ENCODE assay signal across 16 cellular contexts in genomic region chr11:6634534-6634933, GRCh38. TPM values are rescaled to one million over a fixed set of nuclear protein-coding genes. Genes with fewer than 3 reads are reported as not detected.
DNase-seq lines count a peak whose midpoint lies in the region; ATAC-seq, FAIRE-seq and TF ChIP-seq lines count a peak whose summit lies in the region.
"Had no signal": no experiment of that assay in that cellular context is flagged by ENCODE, and none has a peak within 500 bp of the region (broad histone marks: within the 10 kb centered on the region; RNA-seq: fewer than 3 reads in every experiment).

No MANE protein-coding gene starts in this region.

- no peak overlapping the region for H3K4me2 ChIP-seq in HepG2 (ENCODE audit: low read depth, low read length)
- H3K4me2 ChIP-seq: A549 had no signal

- H3K27me3 ChIP-seq in liver (ENCODE audit: control insufficient read depth in 4 of 4, insufficient read depth in 4 of 4, low read length in 3 of 4): no peaks in the 10 kb centered on the region
- H3K27me3 ChIP-seq in HepG2 (ENCODE audit: control insufficient read depth in 1 of 2, insufficient read depth in 2 of 2, low read length in 2 of 2): peaks cover 9 to 47% of the 10 kb centered on the region in 2 experiments; a peak in 3 of 5 replicates
- no peaks in the 10 kb centered on the region for H3K27me3 ChIP-seq in left lung
- H3K27me3 ChIP-seq in sigmoid colon: no peaks in the 10 kb centered on the region
- H3K27me3 ChIP-seq: MG63, Peyer's patch had no signal

- H3K4me3 ChIP-seq in liver (ENCODE audit: low read depth in 1 of 3, low read length in 3 of 3) (no peak overlapping the region), HepG2 (replicated peaks in 1 of 3; ENCODE audit: insufficient read depth in 1 of 3, low read depth in 2 of 3, low read length in 3 of 3) (no peak overlapping the region), left lung (no peak overlapping the region), sigmoid colon (no peak overlapping the region)
- H3K4me3 ChIP-seq: A549, MG63, Peyer's patch had no signal

- H2AFZ ChIP-seq in HepG2 (ENCODE audit: low read length): no peak overlapping the region

- intact Hi-C loops in HepG2 (cut with micrococcal nuclease; ENCODE audit: unreplicated experiment): no loop called here
- intact Hi-C loops in left lung (cut with DNase I): no loop called here
- intact Hi-C loops in sigmoid colon (cut with DNase I): no loop called here

- WGBS in liver: 28% methylated on average over 1 of the region's 1 CpG
- 3% methylated on average over 1 of the region's 1 CpG for WGBS in HepG2 (ENCODE audit: low lambda C conversion rate)
- WGBS in sigmoid colon, 2 donors: 71 to 77% methylated on average over 1 of the region's 1 CpG

- TF ChIP-seq POLR2A in HepG2 (IDR thresholded peaks at IDR 0.05; ENCODE audit: insufficient read depth in 1 of 2, low read depth in 2 of 2, low read length in 2 of 2) (no peak), sigmoid colon (IDR thresholded peaks at IDR 0.05) (no peak)

- in situ Hi-C loops in HepG2 (cut with HindIII; ENCODE audit: extremely low pct_ligation_motif_present, low pct_unique_long_range_greater_than_20kb): no loop called here

- no peaks in the 10 kb centered on the region for H3K79me2 ChIP-seq in HepG2 (ENCODE audit: insufficient read depth, low read length)

- BruUV-seq in HepG2 (replicated peaks; lab: Mats Ljungman, UMichigan): no TSS peak

- H4K20me1 ChIP-seq in HepG2 (ENCODE audit: insufficient read depth, low read length): no peaks in the 10 kb centered on the region

- H3K9me3 ChIP-seq in liver (ENCODE audit: control insufficient read depth in 4 of 4, low read length in 3 of 4) (no peaks in the 10 kb centered on the region), HepG2 (ENCODE audit: low read length) (no peaks in the 10 kb centered on the region), left lung (no peaks in the 10 kb centered on the region), sigmoid colon (no peaks in the 10 kb centered on the region)
- H3K9me3 ChIP-seq: A549, MG63, Peyer's patch had no signal

- CTCF ChIA-PET in HepG2 (lab: Yijun Ruan, JAX; ENCODE audit: low intra/inter-chr PET ratio, low total read pairs): no interaction called here

- ATAC-seq in HepG2: no peak
- ATAC-seq in left lung: no peak
- no peak for ATAC-seq in HG02763 (IDR thresholded peaks at IDR 0.05; ENCODE audit: unreplicated experiment)
- ATAC-seq in GM18502 (IDR thresholded peaks at IDR 0.05; ENCODE audit: poor library complexity, unreplicated experiment): no peak
- ATAC-seq: A549 had no signal

- TF ChIP-seq CTCF in liver (IDR thresholded peaks at IDR 0.05; ENCODE audit: low read depth, low read length, missing input control) (no peak), HepG2 (CRISPR knock-in tag; IDR thresholded peaks at IDR 0.05) (no peak), left lung (IDR thresholded peaks at IDR 0.05) (no peak), sigmoid colon (IDR thresholded peaks at IDR 0.05) (no peak)

- POLR2A ChIA-PET in HepG2 (lab: Yijun Ruan, JAX): interaction anchor here (1.1 to 1.6 kb wide), 3 partner anchors 9 to 23 kb away, joined by 4 to 12 read pairs (median 5); partner anchors contain the start of genes TAF10 and TPP1

- H3K9ac ChIP-seq in liver (ENCODE audit: low read depth in 1 of 2, low read length in 2 of 2): no peak overlapping the region
- no peak overlapping the region for H3K9ac ChIP-seq in HepG2 (ENCODE audit: insufficient read depth, low read depth, low read length)

- TF ChIP-seq EP300 in HepG2 (IDR thresholded peaks at IDR 0.05; ENCODE audit: low read depth in 2 of 2, low read length in 2 of 2) (no peak), HepG2 (CRISPR knock-in tag; IDR thresholded peaks at IDR 0.05; ENCODE audit: borderline replicate concordance) (no peak), sigmoid colon (IDR thresholded peaks at IDR 0.05) (no peak)

- DNase-seq in HepG2 (ENCODE audit: low spot score) (no peak), left lung (no peak), sigmoid colon (no peak), DMS53 treated with DMSO at 0.1 percent for 48 hours (lab: John Stamatoyannopoulos, UW; ENCODE audit: unreplicated experiment) (no peak), NOMO-1 (lab: John Stamatoyannopoulos, UW; ENCODE audit: unreplicated experiment in 2 of 2) (no peak)
- DNase-seq: GOT3, Karpas-422, MG63, NCI-H1092 treated with DMSO at 0.1 percent for 48 hours, NCI-H2081 treated with DMSO at 0.1 percent for 48 hours, NCI-H510A, Peyer's patch had no signal

- peak overlapping the region; percentile 59 to 69 for H3K27ac ChIP-seq in liver (ENCODE audit: low read depth in 1 of 2, low read length in 2 of 2)
- H3K27ac ChIP-seq in HepG2 (ENCODE audit: extremely low read length, insufficient read depth, low read length): no peak overlapping the region
- peak overlapping the region; percentile 51 to 85 for H3K27ac ChIP-seq in left lung
- H3K27ac ChIP-seq in sigmoid colon: peak overlapping the region; percentile 58 to 76 (median 70)
- H3K27ac ChIP-seq: A549 had no signal

- no peaks in the 10 kb centered on the region for H3K36me3 ChIP-seq in liver (ENCODE audit: control insufficient read depth in 4 of 4, insufficient read depth in 3 of 4, low read depth in 1 of 4, low read length in 3 of 4)
- no peaks in the 10 kb centered on the region for H3K36me3 ChIP-seq in HepG2 (replicated peaks in 1 of 2; ENCODE audit: control insufficient read depth in 1 of 2, insufficient read depth in 2 of 2, low read length in 2 of 2)
- H3K36me3 ChIP-seq in left lung: peaks cover 0 to 22% of the 10 kb centered on the region in 2 donors
- peaks cover 6 to 49% (median 29%) of the 10 kb centered on the region in 4 donors for H3K36me3 ChIP-seq in sigmoid colon
- H3K36me3 ChIP-seq: MG63 had no signal

- TF ChIP-seq RAD21 in liver (IDR thresholded peaks at IDR 0.05) (no peak), HepG2 (CRISPR knock-in tag; IDR thresholded peaks at IDR 0.05) (no peak)

- no peak for FAIRE-seq in HepG2 (lab: Jason Lieb, UNC)
- FAIRE-seq: A549 had no signal

- peaks cover 5 to 42% (median 30%) of the 10 kb centered on the region in 4 donors for H3K4me1 ChIP-seq in liver (ENCODE audit: control insufficient read depth in 4 of 4, insufficient read depth in 4 of 4, low read length in 3 of 4)
- peaks cover 48% of the 10 kb centered on the region for H3K4me1 ChIP-seq in HepG2 (ENCODE audit: insufficient read depth, low read length)
- peaks cover 19 to 57% of the 10 kb centered on the region in 2 donors for H3K4me1 ChIP-seq in left lung
- peaks cover 0 to 59% (median 50%) of the 10 kb centered on the region in 4 donors for H3K4me1 ChIP-seq in sigmoid colon

RNA-seq across cellular contexts. Expression of gene TPP1, which starts 15.3 kb away (rescaled TPM):
- 100 to 1,000 TPM in 1 of 2 donors, 10 to 100 TPM in 1; 71.3 to 108 TPM for total RNA-seq in liver
- 100 to 1,000 TPM in 1 of 2 donors, 10 to 100 TPM in 1; 52.8 to 102 TPM for polyA plus RNA-seq in liver
- total RNA-seq in HepG2 (2016; rRNA removed; fragmentation: Illumina TruSeq; extraction: Trizol): 13.9 and 14.4 TPM in 2 replicates
- 2.0 and 2.1 TPM in 2 replicates for total RNA-seq in HepG2 (2016; cell fraction: cytosol; rRNA removed; fragmentation: Illumina TruSeq; extraction: Trizol; ENCODE audit: low read depth)
- 12.7 and 19.0 TPM in 2 replicates for total RNA-seq in HepG2 (2016; cell fraction: insoluble cytoplasmic fraction; rRNA removed; fragmentation: Illumina TruSeq; extraction: Trizol)
- total RNA-seq in HepG2 (2016; cell fraction: membrane; rRNA removed; fragmentation: Illumina TruSeq; extraction: Trizol): 5.1 and 5.7 TPM in 2 replicates
- total RNA-seq in HepG2 (2016; cell fraction: nucleus; rRNA removed; fragmentation: Illumina TruSeq; extraction: Trizol): 44.6 and 53.2 TPM in 2 replicates
- polyA plus RNA-seq in HepG2 (2011; rRNA removed): 74.6 and 75.4 TPM in 2 replicates
- 41.2 and 69.0 TPM in 2 replicates for polyA plus RNA-seq in HepG2 (2011; cell fraction: cytosol; rRNA removed)
- polyA plus RNA-seq in HepG2 (2011; cell fraction: nucleus; rRNA removed): 130 and 133 TPM in 2 replicates
- polyA plus RNA-seq in HepG2 (2012): 67.2 and 75.4 TPM in 2 replicates
- polyA plus RNA-seq in HepG2 (2016; cell fraction: cytosol; fragmentation: Illumina TruSeq; extraction: Trizol; ENCODE audit: low read depth): 3.2 and 3.3 TPM in 2 replicates
- polyA plus RNA-seq in HepG2 (2016; cell fraction: insoluble cytoplasmic fraction; fragmentation: Illumina TruSeq; extraction: Trizol; ENCODE audit: low read depth): 19.2 and 28.8 TPM in 2 replicates
- 6.8 and 8.7 TPM in 2 replicates for polyA plus RNA-seq in HepG2 (2016; cell fraction: membrane; fragmentation: Illumina TruSeq; extraction: Trizol; ENCODE audit: low read depth)
- 86.0 and 89.1 TPM in 2 replicates for polyA plus RNA-seq in HepG2 (2016; cell fraction: nucleus; fragmentation: Illumina TruSeq; extraction: Trizol; ENCODE audit: insufficient read depth, low read depth)
- 99.1 and 146 TPM in 2 replicates for polyA minus RNA-seq in HepG2 (2011; rRNA and poly(A)+ RNA removed; ENCODE audit: low replicate concordance)
- polyA minus RNA-seq in HepG2 (2011; cell fraction: cytosol; rRNA and poly(A)+ RNA removed): 64.9 and 85.0 TPM in 2 replicates
- 36.2 and 41.0 TPM in 2 replicates for polyA minus RNA-seq in HepG2 (2011; cell fraction: nucleus; rRNA and poly(A)+ RNA removed)
- total RNA-seq in left lung: 100 to 1,000 TPM; 202 to 264 TPM
- total RNA-seq in sigmoid colon: 10 to 100 TPM; 39.8 to 58.8 (median 45.9) TPM
- 10 to 100 TPM; 13.2 to 60.3 (median 55.5) TPM for polyA plus RNA-seq in sigmoid colon

RNA-seq across cellular contexts. Expression of gene DCHS1, which starts 21.1 kb away (rescaled TPM):
- 1 to 10 TPM; 8.6 to 8.9 TPM for total RNA-seq in liver
- polyA plus RNA-seq in liver: 1 to 10 TPM in 1 of 2 donors, under 1 TPM in 1; 0.68 to 3.0 TPM
- total RNA-seq in HepG2 (2016; rRNA removed; fragmentation: Illumina TruSeq; extraction: Trizol): under 0.01 TPM in 1 of 2 replicates, not detected in the other
- total RNA-seq in HepG2 (2016; cell fraction: cytosol; rRNA removed; fragmentation: Illumina TruSeq; extraction: Trizol; ENCODE audit: low read depth): not detected in 2 replicates
- not detected in 2 replicates for total RNA-seq in HepG2 (2016; cell fraction: insoluble cytoplasmic fraction; rRNA removed; fragmentation: Illumina TruSeq; extraction: Trizol)
- not detected in 2 replicates for total RNA-seq in HepG2 (2016; cell fraction: membrane; rRNA removed; fragmentation: Illumina TruSeq; extraction: Trizol)
- total RNA-seq in HepG2 (2016; cell fraction: nucleus; rRNA removed; fragmentation: Illumina TruSeq; extraction: Trizol): 0.06 TPM in 1 of 2 replicates, not detected in the other
- 0.01 and 0.03 TPM in 2 replicates for polyA plus RNA-seq in HepG2 (2011; rRNA removed)
- polyA plus RNA-seq in HepG2 (2011; cell fraction: cytosol; rRNA removed): 0.01 TPM in 2 replicates
- polyA plus RNA-seq in HepG2 (2011; cell fraction: nucleus; rRNA removed): 0.08 and 0.12 TPM in 2 replicates
- 0.03 and 0.09 TPM in 2 replicates for polyA plus RNA-seq in HepG2 (2012)
- polyA plus RNA-seq in HepG2 (2016; cell fraction: cytosol; fragmentation: Illumina TruSeq; extraction: Trizol; ENCODE audit: low read depth): not detected in 2 replicates
- polyA plus RNA-seq in HepG2 (2016; cell fraction: insoluble cytoplasmic fraction; fragmentation: Illumina TruSeq; extraction: Trizol; ENCODE audit: low read depth): not detected in 2 replicates
- polyA plus RNA-seq in HepG2 (2016; cell fraction: membrane; fragmentation: Illumina TruSeq; extraction: Trizol; ENCODE audit: low read depth): not detected in 2 replicates
- polyA plus RNA-seq in HepG2 (2016; cell fraction: nucleus; fragmentation: Illumina TruSeq; extraction: Trizol; ENCODE audit: insufficient read depth, low read depth): not detected in 2 replicates
- polyA minus RNA-seq in HepG2 (2011; rRNA and poly(A)+ RNA removed; ENCODE audit: low replicate concordance): 0.07 and 0.16 TPM in 2 replicates
- polyA minus RNA-seq in HepG2 (2011; cell fraction: cytosol; rRNA and poly(A)+ RNA removed): 0.10 TPM in 1 of 2 replicates, not detected in the other
- 0.12 and 0.13 TPM in 2 replicates for polyA minus RNA-seq in HepG2 (2011; cell fraction: nucleus; rRNA and poly(A)+ RNA removed)
- 10 to 100 TPM; 15.4 to 18.9 TPM for total RNA-seq in left lung
- 10 to 100 TPM; 21.7 to 57.1 (median 32.2) TPM for total RNA-seq in sigmoid colon
- polyA plus RNA-seq in sigmoid colon: 1 to 10 TPM in 1 of 3 donors, under 1 TPM in 2; under 0.01 to 6.3 (median 0.46) TPM

RNA-seq across cellular contexts. Expression of gene TAF10, which starts 22.5 kb away (rescaled TPM):
- total RNA-seq in liver (10 to 100 TPM; 10.5 to 18.8 TPM), HepG2 (2016; rRNA removed; fragmentation: Illumina TruSeq; extraction: Trizol) (51.0 and 71.3 TPM in 2 replicates), left lung (100 to 1,000 TPM; 127 TPM), sigmoid colon (10 to 100 TPM; 33.2 to 60.0 (median 49.0) TPM)
- polyA plus RNA-seq in liver (10 to 100 TPM; 44.2 to 58.1 TPM), HepG2 (2011; rRNA removed) (134 and 142 TPM in 2 replicates), sigmoid colon (100 to 1,000 TPM in 2 of 3 donors, 10 to 100 TPM in 1; 67.6 to 148 (median 129) TPM)
- 280 and 312 TPM in 2 replicates for total RNA-seq in HepG2 (2016; cell fraction: cytosol; rRNA removed; fragmentation: Illumina TruSeq; extraction: Trizol; ENCODE audit: low read depth)
- 37.8 and 65.8 TPM in 2 replicates for total RNA-seq in HepG2 (2016; cell fraction: insoluble cytoplasmic fraction; rRNA removed; fragmentation: Illumina TruSeq; extraction: Trizol)
- total RNA-seq in HepG2 (2016; cell fraction: membrane; rRNA removed; fragmentation: Illumina TruSeq; extraction: Trizol): 172 and 203 TPM in 2 replicates
- 23.9 and 34.5 TPM in 2 replicates for total RNA-seq in HepG2 (2016; cell fraction: nucleus; rRNA removed; fragmentation: Illumina TruSeq; extraction: Trizol)
- 64.4 and 94.2 TPM in 2 replicates for polyA plus RNA-seq in HepG2 (2011; cell fraction: cytosol; rRNA removed)
- 76.4 and 83.1 TPM in 2 replicates for polyA plus RNA-seq in HepG2 (2011; cell fraction: nucleus; rRNA removed)
- polyA plus RNA-seq in HepG2 (2012): 79.6 and 103 TPM in 2 replicates
- 614 TPM in 2 replicates for polyA plus RNA-seq in HepG2 (2016; cell fraction: cytosol; fragmentation: Illumina TruSeq; extraction: Trizol; ENCODE audit: low read depth)
- polyA plus RNA-seq in HepG2 (2016; cell fraction: insoluble cytoplasmic fraction; fragmentation: Illumina TruSeq; extraction: Trizol; ENCODE audit: low read depth): 76.0 and 96.8 TPM in 2 replicates
- 335 TPM in 2 replicates for polyA plus RNA-seq in HepG2 (2016; cell fraction: membrane; fragmentation: Illumina TruSeq; extraction: Trizol; ENCODE audit: low read depth)
- 91.8 and 94.6 TPM in 2 replicates for polyA plus RNA-seq in HepG2 (2016; cell fraction: nucleus; fragmentation: Illumina TruSeq; extraction: Trizol; ENCODE audit: insufficient read depth, low read depth)
- polyA minus RNA-seq in HepG2 (2011; rRNA and poly(A)+ RNA removed; ENCODE audit: low replicate concordance): 60.8 and 157 TPM in 2 replicates
- 21.5 and 21.7 TPM in 2 replicates for polyA minus RNA-seq in HepG2 (2011; cell fraction: cytosol; rRNA and poly(A)+ RNA removed)
- polyA minus RNA-seq in HepG2 (2011; cell fraction: nucleus; rRNA and poly(A)+ RNA removed): 13.3 and 17.4 TPM in 2 replicates

RNA-seq across cellular contexts. Expression of gene ILK, which starts 31.0 kb away (rescaled TPM):
- total RNA-seq in liver: 10 to 100 TPM; 50.5 to 69.1 TPM
- 10 to 100 TPM; 29.6 to 45.9 TPM for polyA plus RNA-seq in liver
- total RNA-seq in HepG2 (2016; rRNA removed; fragmentation: Illumina TruSeq; extraction: Trizol): 70.3 and 78.1 TPM in 2 replicates
- total RNA-seq in HepG2 (2016; cell fraction: cytosol; rRNA removed; fragmentation: Illumina TruSeq; extraction: Trizol; ENCODE audit: low read depth): 16.4 and 17.1 TPM in 2 replicates
- 76.3 and 78.2 TPM in 2 replicates for total RNA-seq in HepG2 (2016; cell fraction: insoluble cytoplasmic fraction; rRNA removed; fragmentation: Illumina TruSeq; extraction: Trizol)
- total RNA-seq in HepG2 (2016; cell fraction: membrane; rRNA removed; fragmentation: Illumina TruSeq; extraction: Trizol): 27.7 and 34.3 TPM in 2 replicates
- 37.1 and 41.4 TPM in 2 replicates for total RNA-seq in HepG2 (2016; cell fraction: nucleus; rRNA removed; fragmentation: Illumina TruSeq; extraction: Trizol)
- 108 and 118 TPM in 2 replicates for polyA plus RNA-seq in HepG2 (2011; rRNA removed)
- 111 and 115 TPM in 2 replicates for polyA plus RNA-seq in HepG2 (2011; cell fraction: cytosol; rRNA removed)
- 123 and 126 TPM in 2 replicates for polyA plus RNA-seq in HepG2 (2011; cell fraction: nucleus; rRNA removed)
- 51.2 and 60.5 TPM in 2 replicates for polyA plus RNA-seq in HepG2 (2012)
- 21.0 and 21.5 TPM in 2 replicates for polyA plus RNA-seq in HepG2 (2016; cell fraction: cytosol; fragmentation: Illumina TruSeq; extraction: Trizol; ENCODE audit: low read depth)
- 73.1 and 87.0 TPM in 2 replicates for polyA plus RNA-seq in HepG2 (2016; cell fraction: insoluble cytoplasmic fraction; fragmentation: Illumina TruSeq; extraction: Trizol; ENCODE audit: low read depth)
- 25.9 and 28.0 TPM in 2 replicates for polyA plus RNA-seq in HepG2 (2016; cell fraction: membrane; fragmentation: Illumina TruSeq; extraction: Trizol; ENCODE audit: low read depth)
- polyA plus RNA-seq in HepG2 (2016; cell fraction: nucleus; fragmentation: Illumina TruSeq; extraction: Trizol; ENCODE audit: insufficient read depth, low read depth): 62.8 and 70.6 TPM in 2 replicates
- 144 and 217 TPM in 2 replicates for polyA minus RNA-seq in HepG2 (2011; rRNA and poly(A)+ RNA removed; ENCODE audit: low replicate concordance)
- polyA minus RNA-seq in HepG2 (2011; cell fraction: cytosol; rRNA and poly(A)+ RNA removed): 53.4 and 54.9 TPM in 2 replicates
- 55.0 and 72.9 TPM in 2 replicates for polyA minus RNA-seq in HepG2 (2011; cell fraction: nucleus; rRNA and poly(A)+ RNA removed)
- 100 to 1,000 TPM; 155 to 165 TPM for total RNA-seq in left lung
- total RNA-seq in sigmoid colon: 100 to 1,000 TPM; 450 to 607 (median 548) TPM
- polyA plus RNA-seq in sigmoid colon: 100 to 1,000 TPM in 2 of 3 donors, 10 to 100 TPM in 1; 93.7 to 117 (median 100) TPM

RNA-seq across cellular contexts. Expression of gene RRP8, which starts 31.1 kb away (rescaled TPM):
- total RNA-seq in liver (10 to 100 TPM; 10.5 to 11.9 TPM), HepG2 (2016; rRNA removed; fragmentation: Illumina TruSeq; extraction: Trizol) (21.6 and 29.1 TPM in 2 replicates), left lung (10 to 100 TPM; 18.0 to 19.5 TPM), sigmoid colon (10 to 100 TPM; 20.7 to 23.2 (median 21.7) TPM)
- polyA plus RNA-seq in liver (10 to 100 TPM; 10.3 to 12.6 TPM), HepG2 (2011; rRNA removed) (7.2 and 7.7 TPM in 2 replicates), sigmoid colon (10 to 100 TPM; 10.2 to 15.8 (median 12.3) TPM)
- 3.8 and 5.1 TPM in 2 replicates for total RNA-seq in HepG2 (2016; cell fraction: cytosol; rRNA removed; fragmentation: Illumina TruSeq; extraction: Trizol; ENCODE audit: low read depth)
- 21.5 and 32.8 TPM in 2 replicates for total RNA-seq in HepG2 (2016; cell fraction: insoluble cytoplasmic fraction; rRNA removed; fragmentation: Illumina TruSeq; extraction: Trizol)
- total RNA-seq in HepG2 (2016; cell fraction: membrane; rRNA removed; fragmentation: Illumina TruSeq; extraction: Trizol): 9.7 and 11.5 TPM in 2 replicates
- total RNA-seq in HepG2 (2016; cell fraction: nucleus; rRNA removed; fragmentation: Illumina TruSeq; extraction: Trizol): 16.4 and 20.2 TPM in 2 replicates
- polyA plus RNA-seq in HepG2 (2011; cell fraction: cytosol; rRNA removed): 4.3 and 4.5 TPM in 2 replicates
- 6.7 and 8.1 TPM in 2 replicates for polyA plus RNA-seq in HepG2 (2011; cell fraction: nucleus; rRNA removed)
- polyA plus RNA-seq in HepG2 (2012): 9.2 and 11.7 TPM in 2 replicates
- polyA plus RNA-seq in HepG2 (2016; cell fraction: cytosol; fragmentation: Illumina TruSeq; extraction: Trizol; ENCODE audit: low read depth): 2.3 and 3.9 TPM in 2 replicates
- 25.8 and 25.9 TPM in 2 replicates for polyA plus RNA-seq in HepG2 (2016; cell fraction: insoluble cytoplasmic fraction; fragmentation: Illumina TruSeq; extraction: Trizol; ENCODE audit: low read depth)
- polyA plus RNA-seq in HepG2 (2016; cell fraction: membrane; fragmentation: Illumina TruSeq; extraction: Trizol; ENCODE audit: low read depth): 5.2 and 6.2 TPM in 2 replicates
- polyA plus RNA-seq in HepG2 (2016; cell fraction: nucleus; fragmentation: Illumina TruSeq; extraction: Trizol; ENCODE audit: insufficient read depth, low read depth): 17.3 and 18.4 TPM in 2 replicates
- 9.9 and 22.6 TPM in 2 replicates for polyA minus RNA-seq in HepG2 (2011; rRNA and poly(A)+ RNA removed; ENCODE audit: low replicate concordance)
- 1.8 and 3.3 TPM in 2 replicates for polyA minus RNA-seq in HepG2 (2011; cell fraction: cytosol; rRNA and poly(A)+ RNA removed)
- polyA minus RNA-seq in HepG2 (2011; cell fraction: nucleus; rRNA and poly(A)+ RNA removed): 19.1 and 22.3 TPM in 2 replicates
